ENCODE assay signal across 11 cellular contexts in the genomic region with DNA sequence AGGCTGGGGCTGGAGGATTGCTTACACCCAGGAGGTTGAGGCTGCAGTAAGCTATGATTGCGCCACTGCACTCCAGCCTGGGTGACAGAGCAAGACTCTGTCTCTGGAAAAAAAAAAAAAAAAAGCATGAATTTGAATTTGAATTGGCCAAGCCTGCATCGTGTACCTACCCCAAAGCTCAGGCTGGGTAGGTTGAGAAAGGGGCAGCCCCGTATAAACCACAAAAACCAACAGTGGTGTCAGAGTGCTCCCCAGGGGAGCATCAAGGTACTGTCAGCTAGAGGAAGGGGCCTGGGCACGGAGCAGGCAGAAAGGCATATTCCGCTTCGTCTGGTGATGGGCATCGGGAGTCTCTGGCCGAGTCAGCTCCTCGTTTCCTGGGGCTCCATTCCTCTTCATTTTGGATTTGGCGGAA. TPM values are rescaled to one million over a fixed set of nuclear protein-coding genes. Genes with fewer than 3 reads are reported as not detected.
DNase-seq lines count a peak whose midpoint lies in the region; ATAC-seq, FAIRE-seq and TF ChIP-seq lines count a peak whose summit lies in the region.
"Had no signal": no experiment of that assay in that cellular context is flagged by ENCODE, and none has a peak within 500 bp of the region (broad histone marks: within the 10 kb centered on the region; RNA-seq: fewer than 3 reads in every experiment).

No MANE protein-coding gene starts in this region.

- H3K9me3 Mint-ChIP-seq in activated T-cell treated with anti-CD3 and anti-CD28 coated beads, Interleukin-2, amount 50 U/mL, for 4 hours = no peaks in the 10 kb centered on the region
- H3K9me3 Mint-ChIP-seq: activated naive CD4-positive, alpha-beta T cell treated with anti-CD3 and anti-CD28 coated beads, Interleukin-2, amount 50 U/mL, for 24 hours had no signal

- no peaks in the 10 kb centered on the region for H3K9me3 ChIP-seq in hepatocyte (ENCODE audit: low read depth)
- H3K9me3 ChIP-seq: neutrophil had no signal

- H3K4me1 Mint-ChIP-seq in activated T-cell treated with anti-CD3 and anti-CD28 coated beads, Interleukin-2, amount 50 U/mL, for 4 hours (ENCODE audit: low read depth) = peaks cover 8% of the 10 kb centered on the region
- H3K4me1 Mint-ChIP-seq: activated naive CD4-positive, alpha-beta T cell treated with anti-CD3 and anti-CD28 coated beads, Interleukin-2, amount 50 U/mL, for 24 hours had no signal

- no peaks in the 10 kb centered on the region for H3K36me3 ChIP-seq in hepatocyte (replicated peaks; ENCODE audit: insufficient read depth, low read depth)

- H3K27ac ChIP-seq in hepatocyte = no peak overlapping the region
- H3K27ac ChIP-seq: neutrophil had no signal

- peak; percentile 34 for DNase-seq in activated T-cell treated with anti-CD3 and anti-CD28 coated beads, Interleukin-2, amount 50 U/mL, for 4 hours
- DNase-seq in stimulated activated CD4-positive, alpha-beta T cell treated with anti-CD3 and anti-CD28 coated beads, Interleukin-4, amount 100 ng/mL, for 4 hours = peak; percentile 18 to 53
- DNase-seq in urothelium cell line (ENCODE audit: low spot score) = no peak
- no peak for DNase-seq in NCI-H2107 treated with DMSO at 0.1 percent for 48 hours (lab: John Stamatoyannopoulos, UW; ENCODE audit: unreplicated experiment)
- DNase-seq in hypothalamus (lab: John Stamatoyannopoulos, UW) = no peak
- no peak for DNase-seq in hepatocyte (ENCODE audit: low spot score)
- DNase-seq: PC-3 had no signal

- H3K79me2 ChIP-seq in hepatocyte = no peaks in the 10 kb centered on the region

- H3K27me3 Mint-ChIP-seq in activated T-cell treated with anti-CD3 and anti-CD28 coated beads, Interleukin-2, amount 50 U/mL, for 4 hours (ENCODE audit: low read depth) = no peaks in the 10 kb centered on the region
- H3K27me3 Mint-ChIP-seq: activated naive CD4-positive, alpha-beta T cell treated with anti-CD3 and anti-CD28 coated beads, Interleukin-2, amount 50 U/mL, for 24 hours had no signal

- FAIRE-seq in urothelium cell line (lab: Jason Lieb, UNC) = no peak

- no peak overlapping the region for H3K4me2 ChIP-seq in hepatocyte

- H3K9me2 ChIP-seq in hepatocyte (replicated peaks; ENCODE audit: insufficient read depth) = no peaks in the 10 kb centered on the region

- ATAC-seq in GM18873 (IDR thresholded peaks at IDR 0.05; ENCODE audit: low FRiP score, unreplicated experiment) = peak; percentile 52
- ATAC-seq in HG03159 (IDR thresholded peaks at IDR 0.05; ENCODE audit: unreplicated experiment) = peak; percentile 67
- peak; percentile 97 to 100 for ATAC-seq in activated T-cell treated with anti-CD3 and anti-CD28 coated beads, Interleukin-2, amount 50 U/mL, for 4 hours
- ATAC-seq: PC-3 had no signal

- no peak overlapping the region for H2AFZ ChIP-seq in hepatocyte

- H3K4me3 Mint-ChIP-seq in activated T-cell treated with anti-CD3 and anti-CD28 coated beads, Interleukin-2, amount 50 U/mL, for 4 hours = no peak overlapping the region
- H3K4me3 Mint-ChIP-seq: activated naive CD4-positive, alpha-beta T cell treated with anti-CD3 and anti-CD28 coated beads, Interleukin-2, amount 50 U/mL, for 24 hours had no signal

- no peak overlapping the region for H3K4me3 ChIP-seq in hepatocyte

- peaks cover 9% of the 10 kb centered on the region for H3K36me3 Mint-ChIP-seq in activated T-cell treated with anti-CD3 and anti-CD28 coated beads, Interleukin-2, amount 50 U/mL, for 4 hours (ENCODE audit: insufficient read depth)

- no peaks in the 10 kb centered on the region for H3K4me1 ChIP-seq in hepatocyte (ENCODE audit: insufficient read depth)

- WGBS in hepatocyte (ENCODE audit: low lambda C conversion rate, missing lambda C conversion rate) = 88% methylated on average over 10 of the region's 10 CpGs

- no peak for TF ChIP-seq CTCF in hepatocyte (IDR thresholded peaks at IDR 0.05; ENCODE audit: poor library complexity)

- H4K20me1 ChIP-seq in hepatocyte (ENCODE audit: insufficient read depth, poor library complexity, severe bottlenecking) = no peaks in the 10 kb centered on the region

- no peaks in the 10 kb centered on the region for H3K27me3 ChIP-seq in hepatocyte
- H3K27me3 ChIP-seq: neutrophil had no signal

RNA-seq across cellular contexts. Expression of a gene that starts 40.9 kb away (rescaled TPM):
- 1 to 10 TPM in 2 of 3 donors, under 1 TPM in 1; 0.29 to 1.6 (median 1.2) TPM for total RNA-seq in activated T-cell treated with anti-CD3 and anti-CD28 coated beads, Interleukin-2, amount 50 U/mL, for 4 hours
- total RNA-seq in hepatocyte = 8.6 and 10.0 TPM in 2 replicates
- 3.0 and 4.6 TPM in 2 replicates for polyA plus RNA-seq in hepatocyte

Comparison
In these comparisons a context has a peak if more than half of its experiments do, and no peak if none do; other contexts are left out.
1. DNase-seq: peak in activated T-cell treated with anti-CD3 and anti-CD28 coated beads, Interleukin-2, amount 50 U/mL, for 4 hours (single experiment) and stimulated activated CD4-positive, alpha-beta T cell treated with anti-CD3 and anti-CD28 coated beads, Interleukin-4, amount 100 ng/mL, for 4 hours (2 of 2); none in urothelium cell line (single experiment), NCI-H2107 treated with DMSO at 0.1 percent for 48 hours (single experiment), hypothalamus (0 of 51) and hepatocyte (single experiment).
2. Peak in every context shown above with its lines, with median percentiles within 50 percentile points of each other: ATAC-seq.